In the genomic region with DNA sequence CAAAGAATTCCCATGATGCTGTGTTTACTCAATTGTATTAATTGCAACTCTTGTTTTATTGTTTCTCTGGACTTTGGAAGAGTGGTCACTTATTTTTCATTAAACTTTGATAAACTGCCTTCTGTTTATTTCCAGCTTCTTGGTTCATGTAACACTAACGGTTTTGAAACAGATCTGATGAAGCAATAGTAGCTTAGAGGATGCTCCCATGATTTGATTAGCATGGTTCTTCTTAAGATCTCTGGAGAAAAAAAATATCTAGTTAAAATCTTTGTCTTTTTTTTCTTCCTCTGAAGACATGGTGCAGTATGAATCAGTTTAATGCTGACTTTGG, we compare ENCODE assay signal across 11 cellular contexts.
A peak's percentile ranks its signal among the peaks of the same experiment; 100 is the strongest.
DNase-seq lines count a peak whose midpoint lies in the region; ATAC-seq, FAIRE-seq and TF ChIP-seq lines count a peak whose summit lies in the region.
"Had no signal": no experiment of that assay in that cellular context is flagged by ENCODE, and none has a peak within 500 bp of the region (broad histone marks: within the 10 kb centered on the region; RNA-seq: fewer than 3 reads in every experiment).

No MANE protein-coding gene starts in this region.

- intact Hi-C loops in heart left ventricle (cut with DNase I) = loop anchor here in 4 of 10 donors (5.0 to 10.0 kb wide), 2 partner anchors 85 to 87 kb away; no protein-coding TSS in a partner anchor
- intact Hi-C loops in right cardiac atrium (cut with DNase I) = no loop called here
- intact Hi-C loops in K562 (cut with micrococcal nuclease) = no loop called here
- intact Hi-C loops in aorta (cut with DNase I) = no loop called here

- FAIRE-seq in K562 (lab: Jason Lieb, UNC) = no peak

- CTCF ChIA-PET in K562 (lab: Yijun Ruan, JAX; ENCODE audit: low intra/inter-chr PET ratio) = no interaction called here

- H4K20me1 ChIP-seq in K562 (replicated peaks; ENCODE audit: control insufficient read depth, insufficient read depth, low read length) = peaks cover 4% of the 10 kb centered on the region; the same call in 1 of the 2 replicates

- no peak overlapping the region for H2AFZ ChIP-seq in K562 (ENCODE audit: low read depth, low read length)

- H3K9me3 ChIP-seq in heart left ventricle (no peaks in the 10 kb centered on the region), right cardiac atrium (ENCODE audit: control insufficient read depth, low read length) (no peaks in the 10 kb centered on the region), K562 (replicated peaks; ENCODE audit: control insufficient read depth, insufficient read depth, low read depth, low read length) (0 out of 2 replicates have a peak, but pooled peaks cover 2% of the 10 kb centered on the region), aorta (ENCODE audit: control insufficient read depth, low read length) (no peaks in the 10 kb centered on the region)

- BruUV-seq in K562 (replicated peaks; lab: Mats Ljungman, UMichigan) = no TSS peak

- no peak for TF ChIP-seq EP300 in K562 (IDR thresholded peaks at IDR 0.05; ENCODE audit: low read length)

- no peaks in the 10 kb centered on the region for H3K9me1 ChIP-seq in K562 (ENCODE audit: control insufficient read depth, insufficient read depth, low read length)

- no peak overlapping the region for H3K4me3 Mint-ChIP-seq in mesothelial cell of epicardium
- H3K4me3 Mint-ChIP-seq: activated naive CD4-positive, alpha-beta T cell treated with anti-CD3 and anti-CD28 coated beads, Interleukin-2, amount 10 ng/mL, durations not matched to agents 7 days and 5 days; H9 had no signal

- ATAC-seq in heart left ventricle = no peak
- no peak for ATAC-seq in right cardiac atrium
- ATAC-seq in K562 = no peak
- ATAC-seq in aorta (ENCODE audit: low FRiP score) = peak; percentile 5
- no peak for ATAC-seq in HG03571 (IDR thresholded peaks at IDR 0.05; ENCODE audit: unreplicated experiment)

- in situ Hi-C loops in K562 (cut with MboI) = no loop called here

- no peak for TF ChIP-seq CTCF in heart left ventricle (IDR thresholded peaks at IDR 0.05)
- no peak for TF ChIP-seq CTCF in K562 (IDR thresholded peaks at IDR 0.05 in 2 of 3, conservative IDR thresholded peaks at IDR 0.05 in 1 of 3; ENCODE audit: insufficient read depth in 2 of 3, low read depth in 1 of 3, low read length in 3 of 3)
- TF ChIP-seq CTCF in mesothelial cell of epicardium (IDR thresholded peaks at IDR 0.05; ENCODE audit: unreplicated experiment) = no peak

- H3K27me3 ChIP-seq in heart left ventricle (no peaks in the 10 kb centered on the region), right cardiac atrium (ENCODE audit: control insufficient read depth, insufficient read depth) (no peaks in the 10 kb centered on the region), K562 (ENCODE audit: control insufficient read depth in 2 of 2, insufficient read depth in 2 of 2, low read length in 2 of 2) (no peaks in the 10 kb centered on the region), aorta (ENCODE audit: control insufficient read depth in 1 of 2, insufficient read depth in 2 of 2, low read length in 1 of 2) (no peaks in the 10 kb centered on the region)

- no peak for DNase-seq in heart left ventricle
- DNase-seq in right cardiac atrium = no peak
- no peak for DNase-seq in K562 (ENCODE audit: extremely low read depth in 1 of 4, low spot score in 3 of 4)
- DNase-seq in mesothelial cell of epicardium (ENCODE audit: low spot score in 2 of 2, unreplicated experiment in 2 of 2) = no peak
- no peak for DNase-seq in aorta
- no peak for DNase-seq in stimulated activated CD8-positive, alpha-beta memory T cell treated with anti-CD3 and anti-CD28 coated beads, Interleukin-4, amount 100 ng/mL, for 48 hours
- no peak for DNase-seq in kidney glomerular epithelial cell (lab: John Stamatoyannopoulos, UW)
- DNase-seq: activated naive CD4-positive, alpha-beta T cell treated with anti-CD3 and anti-CD28 coated beads, Interleukin-2, amount 10 ng/mL, durations not matched to agents 7 days and 5 days; H9 had no signal

- peaks cover 49% of the 10 kb centered on the region for H3K4me1 Mint-ChIP-seq in mesothelial cell of epicardium

- peak overlapping the region in 10 of 12 donors; percentile 14 to 92 (median 72) for H3K27ac ChIP-seq in heart left ventricle
- H3K27ac ChIP-seq in right cardiac atrium (ENCODE audit: low read length) = no peak overlapping the region
- H3K27ac ChIP-seq in K562 (ENCODE audit: extremely low read depth, low read depth, low read length) = peak overlapping the region; percentile 40; the same call in 1 of the 3 replicates
- no peak overlapping the region for H3K27ac ChIP-seq in aorta (ENCODE audit: low read depth in 1 of 2, low read length in 2 of 2)
- H3K27ac ChIP-seq: C4-2B had no signal

- POLR2A ChIA-PET in K562 (lab: Yijun Ruan, JAX) = interaction anchor here (1.3 to 1.5 kb wide), 3 partner anchors 9 to 11 kb away, joined by 3 to 5 read pairs (median 3); no protein-coding TSS in a partner anchor

- H3K79me2 ChIP-seq in K562 (ENCODE audit: control insufficient read depth, insufficient read depth, low read length) = peaks cover 32% of the 10 kb centered on the region

- peaks cover 0 to 11% (median 0%) of the 10 kb centered on the region in 9 donors for H3K36me3 ChIP-seq in heart left ventricle
- H3K36me3 ChIP-seq in K562 (ENCODE audit: control insufficient read depth, insufficient read depth, low read length) = peaks cover 27% of the 10 kb centered on the region; the same call in 2 of the 3 replicates
- no peaks in the 10 kb centered on the region for H3K36me3 ChIP-seq in aorta (ENCODE audit: control insufficient read depth in 1 of 2, insufficient read depth in 2 of 2, low read length in 1 of 2)

- H3K4me1 ChIP-seq in heart left ventricle = peaks cover 11 to 100% (median 60%) of the 10 kb centered on the region in 12 donors
- H3K4me1 ChIP-seq in right cardiac atrium (ENCODE audit: control insufficient read depth, insufficient read depth, low read length) = peaks cover 10% of the 10 kb centered on the region
- H3K4me1 ChIP-seq in K562 (replicated peaks in 1 of 2; ENCODE audit: control insufficient read depth in 2 of 2, insufficient read depth in 2 of 2, low read length in 2 of 2) = peaks cover 4 to 15% of the 10 kb centered on the region in 2 experiments; a peak in 4 of 5 replicates
- peaks cover 8 to 10% of the 10 kb centered on the region in 2 donors for H3K4me1 ChIP-seq in aorta (ENCODE audit: control insufficient read depth in 1 of 2, insufficient read depth in 2 of 2, low read length in 2 of 2)

- no peaks in the 10 kb centered on the region for H3K27me3 Mint-ChIP-seq in mesothelial cell of epicardium (ENCODE audit: low read depth)
- H3K27me3 Mint-ChIP-seq: activated naive CD4-positive, alpha-beta T cell treated with anti-CD3 and anti-CD28 coated beads, Interleukin-2, amount 10 ng/mL, durations not matched to agents 7 days and 5 days had no signal

- H3K4me3 ChIP-seq in heart left ventricle = peak overlapping the region in 1 of 12 donors; percentile 10
- H3K4me3 ChIP-seq in right cardiac atrium (ENCODE audit: low read length) = no peak overlapping the region
- no peak overlapping the region for H3K4me3 ChIP-seq in K562
- H3K4me3 ChIP-seq in aorta (ENCODE audit: low read length in 2 of 2) = no peak overlapping the region

- no peak for TF ChIP-seq RAD21 in K562 (CRISPR knock-in tag; conservative IDR thresholded peaks at IDR 0.05 in 1 of 2, IDR thresholded peaks at IDR 0.05 in 1 of 2)

- 57 to 69% (median 61%) methylated on average over 1 of the region's 1 CpG for WGBS in heart left ventricle, 4 donors
- 38% methylated on average over 1 of the region's 1 CpG for WGBS in right cardiac atrium
- WGBS in K562 (ENCODE audit: insufficient coverage, low coverage, missing lambda C conversion rate) = 0% methylated on average over 1 of the region's 1 CpG
- 40 to 44% methylated on average over 1 of the region's 1 CpG for WGBS in aorta, 2 donors

- TF ChIP-seq POLR2A in heart left ventricle (IDR thresholded peaks at IDR 0.05) (no peak), K562 (conservative IDR thresholded peaks at IDR 0.05) (no peak)

- H3K27ac Mint-ChIP-seq in mesothelial cell of epicardium = peak overlapping the region; percentile 87

- peaks cover 18% of the 10 kb centered on the region for H3K36me3 Mint-ChIP-seq in mesothelial cell of epicardium

- H3K9me3 Mint-ChIP-seq in mesothelial cell of epicardium = no peaks in the 10 kb centered on the region
- H3K9me3 Mint-ChIP-seq: activated naive CD4-positive, alpha-beta T cell treated with anti-CD3 and anti-CD28 coated beads, Interleukin-2, amount 10 ng/mL, durations not matched to agents 7 days and 5 days; H9 had no signal

- no peak overlapping the region; the same call in 1 of the 2 replicates for H3K4me2 ChIP-seq in K562 (ENCODE audit: insufficient read depth, low read length)

- no peak overlapping the region for H3K9ac ChIP-seq in K562 (ENCODE audit: insufficient read depth in 1 of 2, low read depth in 2 of 2, low read length in 2 of 2)

TF ChIP-seq in K562, 482 proteins besides CTCF, POLR2A, EP300 and RAD21:
- no peak for TF ChIP-seq TRIM28 (IDR thresholded peaks at IDR 0.05)
- no peak for TF ChIP-seq BHLHE40 (IDR thresholded peaks at IDR 0.05; ENCODE audit: low read length)
- peak; percentile 77; the same call in 1 of the 2 replicates for TF ChIP-seq C11orf30 (IDR thresholded peaks at IDR 0.05; ENCODE audit: low read depth)
- no peak for TF ChIP-seq BDP1 (IDR thresholded peaks at IDR 0.05; ENCODE audit: insufficient read depth, insufficient read length)
- no peak for TF ChIP-seq ESRRB (CRISPR knock-in tag; IDR thresholded peaks at IDR 0.05; ENCODE audit: borderline replicate concordance)
- TF ChIP-seq MAFG (tag; conservative IDR thresholded peaks at IDR 0.05) = peak; percentile 61
- no peak for TF ChIP-seq CREM (IDR thresholded peaks at IDR 0.05; ENCODE audit: low read depth)
- TF ChIP-seq MAFF (IDR thresholded peaks at IDR 0.05; ENCODE audit: low read length) = peak; percentile 44
- peak; percentile 86 for TF ChIP-seq ZNF316 (IDR thresholded peaks at IDR 0.05)
- no peak for TF ChIP-seq SRSF1 (IDR thresholded peaks at IDR 0.05; ENCODE audit: low read depth, low read length)
- 0 out of 2 replicates have a peak, but pooled peaks have one; percentile 47 for TF ChIP-seq POLR2H (tag; IDR thresholded peaks at IDR 0.05; ENCODE audit: low read depth)
- no peak for TF ChIP-seq ZNF143 (CRISPR knock-in tag; IDR thresholded peaks at IDR 0.05)
- TF ChIP-seq SMARCB1 (IDR thresholded peaks at IDR 0.05; ENCODE audit: insufficient read length, low read depth) = no peak

Comparison
In these comparisons a context has a peak if more than half of its experiments do, and no peak if none do; other contexts are left out.
1. H3K27ac ChIP-seq: peak in heart left ventricle (10 of 12) and K562 (single experiment); none in right cardiac atrium (single experiment) and aorta (0 of 2).